Comparison of ENCODE assay signal across 8 cellular contexts in genomic region chr11:15649371-15650104, GRCh38.
A peak's percentile ranks its signal among the peaks of the same experiment; 100 is the strongest.
DNase-seq lines count a peak whose midpoint lies in the region; ATAC-seq and TF ChIP-seq lines count a peak whose summit lies in the region.

No MANE protein-coding gene starts in this region.

- dilution Hi-C loops in mammary epithelial cell (cut with HindIII; ENCODE audit: low sequenced_read_pairs) = no loop called here

- no TSS peak for BruUV-seq in mammary epithelial cell (replicated peaks; lab: Mats Ljungman, UMichigan)

- no peak overlapping the region for H3K9ac ChIP-seq in mammary epithelial cell (ENCODE audit: insufficient read depth, low read length)

- H4K20me1 ChIP-seq in mammary epithelial cell (ENCODE audit: insufficient read depth, low read length) = no peaks in the 10 kb centered on the region

- H3K4me3 ChIP-seq in mammary epithelial cell (replicated peaks in 1 of 3; ENCODE audit: insufficient read depth in 1 of 3, low read depth in 2 of 3, low read length in 3 of 3) = no peak overlapping the region
- H3K4me3 ChIP-seq in psoas muscle = no peak overlapping the region

- H3K36me3 ChIP-seq in mammary epithelial cell (ENCODE audit: insufficient read depth, low read length) (no peaks in the 10 kb centered on the region), psoas muscle (ENCODE audit: insufficient read depth in 1 of 2, low read depth in 1 of 2) (no peaks in the 10 kb centered on the region)

- WGBS in mammary epithelial cell (ENCODE audit: low coverage, missing lambda C conversion rate) = 69% methylated on average over 9 of the region's 14 CpGs
- 41 to 46% (median 41%) methylated on average over 14 of the region's 14 CpGs for WGBS in psoas muscle, 3 donors

- CTCF ChIA-PET in mammary epithelial cell (lab: Charles Lee; ENCODE audit: low non-redundant PET) = interaction anchor here (0.6 to 1.0 kb wide), 3 partner anchors 22 to 964 kb away, joined by 3 to 5 read pairs (median 3); no protein-coding TSS in a partner anchor

- intact Hi-C loops in mammary epithelial cell (cut with micrococcal nuclease) (loop anchor here (1.0 kb wide), 3 partner anchors 170 to 964 kb away; no protein-coding TSS in a partner anchor), psoas muscle (cut with DNase I) (loop anchor here (5.0 to 10.0 kb wide), 5 partner anchors 165 to 963 kb away; no protein-coding TSS in a partner anchor)

- no peaks in the 10 kb centered on the region for H3K9me3 ChIP-seq in mammary epithelial cell (replicated peaks; ENCODE audit: insufficient read depth, low read length)
- no peaks in the 10 kb centered on the region for H3K9me3 ChIP-seq in psoas muscle

- in situ Hi-C loops in mammary epithelial cell (cut with MboI; ENCODE audit: low sequenced_read_pairs in 2 of 2) (no loop called here), GM13977 (cut with MboI; ENCODE audit: low pct_unique_long_range_greater_than_20kb, low sequenced_read_pairs, unreplicated experiment) (no loop called here)

- ATAC-seq in GM19025 (IDR thresholded peaks at IDR 0.05; ENCODE audit: low read depth, unreplicated experiment) (peak; percentile 3), HG02970 (IDR thresholded peaks at IDR 0.05; ENCODE audit: low FRiP score, unreplicated experiment) (peak; percentile 14), psoas muscle (no peak), HG02798 (IDR thresholded peaks at IDR 0.05; ENCODE audit: poor library complexity, unreplicated experiment) (no peak)

- H3K79me2 ChIP-seq in mammary epithelial cell (ENCODE audit: insufficient read depth, low read length) = no peaks in the 10 kb centered on the region

- H2AFZ ChIP-seq in mammary epithelial cell (ENCODE audit: low read depth, low read length) = peak overlapping the region; percentile 83

- H3K27ac ChIP-seq in mammary epithelial cell (ENCODE audit: insufficient read depth, low read depth, low read length) = no peak overlapping the region
- peak overlapping the region; percentile 76 for H3K27ac ChIP-seq in psoas muscle

- DNase-seq in mammary epithelial cell (no peak), psoas muscle (no peak), GM13977 (ENCODE audit: low spot score) (no peak), ureter (ENCODE audit: low spot score) (no peak)
- no peak for DNase-seq in stimulated activated CD4-positive, alpha-beta T cell treated with anti-CD3 and anti-CD28 coated beads, Interleukin-4, amount 100 ng/mL, for 1 hour

- no peak overlapping the region for H3K4me2 ChIP-seq in mammary epithelial cell (ENCODE audit: insufficient read depth, low read depth, low read length)

- H3K4me1 ChIP-seq in mammary epithelial cell (ENCODE audit: insufficient read depth, low read length) (peaks cover 5% of the 10 kb centered on the region), psoas muscle (peaks cover 20% of the 10 kb centered on the region)

- H3K27me3 ChIP-seq in mammary epithelial cell (ENCODE audit: insufficient read depth, low read length) = no peaks in the 10 kb centered on the region
- no peaks in the 10 kb centered on the region for H3K27me3 ChIP-seq in psoas muscle (ENCODE audit: insufficient read depth in 3 of 3, low read length in 2 of 3)

- TF ChIP-seq CTCF in mammary epithelial cell (conservative IDR thresholded peaks at IDR 0.05 in 1 of 2, IDR thresholded peaks at IDR 0.05 in 1 of 2; ENCODE audit: extremely low read depth in 1 of 2, insufficient read depth in 1 of 2, low read depth in 1 of 2, low read length in 2 of 2) = no peak
- no peak for TF ChIP-seq CTCF in psoas muscle (IDR thresholded peaks at IDR 0.05)
- no peak for TF ChIP-seq CTCF in GM13977 (IDR thresholded peaks at IDR 0.05; ENCODE audit: extremely low read depth, insufficient read depth, missing control alignments)

Comparison
In these comparisons a context has a peak if more than half of its experiments do, and no peak if none do; other contexts are left out.
1. ATAC-seq: peak in GM19025 (single experiment) and HG02970 (single experiment); none in psoas muscle (0 of 4) and HG02798 (single experiment).